In genomic region chr2:134712334-134712733, GRCh38 we compare ENCODE assay signal across 20 cellular contexts. TPM values are rescaled to one million over a fixed set of nuclear protein-coding genes. Genes with fewer than 3 reads are reported as not detected.
DNase-seq lines count a peak whose midpoint lies in the region; ATAC-seq, FAIRE-seq and TF ChIP-seq lines count a peak whose summit lies in the region.
"Had no signal": no experiment of that assay in that cellular context is flagged by ENCODE, and none has a peak within 500 bp of the region (broad histone marks: within the 10 kb centered on the region; RNA-seq: fewer than 3 reads in every experiment).

No MANE protein-coding gene starts in this region.

- H3K36me3 ChIP-seq in K562 (ENCODE audit: control insufficient read depth, insufficient read depth, low read length) (no peaks in the 10 kb centered on the region), mesenchymal stem cell (ENCODE audit: control insufficient read depth in 1 of 2, insufficient read depth in 2 of 2, low read depth in 1 of 2, low read length in 2 of 2) (no peaks in the 10 kb centered on the region)

- no peak overlapping the region for H3K18ac ChIP-seq in mesenchymal stem cell (ENCODE audit: low read depth in 1 of 2, low read length in 2 of 2)

- 0% methylated on average over 4 of the region's 4 CpGs for WGBS in K562 (ENCODE audit: insufficient coverage, low coverage, missing lambda C conversion rate)
- 69% methylated on average over 4 of the region's 4 CpGs for WGBS in mesenchymal stem cell

- DNase-seq in GM12891 (ENCODE audit: insufficient read length, low spot score) (no peak), KG1 (lab: John Stamatoyannopoulos, UW) (peak; percentile 33), K562 (ENCODE audit: extremely low read depth in 1 of 4, low spot score in 3 of 4) (no peak), mesenchymal stem cell (no peak), glomerular visceral epithelial cell (ENCODE audit: extremely low spot score) (no peak)
- DNase-seq: DMS53; GOT3; NCI-H146; NCI-H2081 treated with DMSO at 0.1 percent for 48 hours; NCI-H226; NK-92 treated with Interleukin-12 subunit alpha and Interleukin-12 subunit beta, amount 100 ng/mL, for 24 hours; PC-9; SK-N-SH; T-helper 1 cell had no signal

- H3K9me1 ChIP-seq in K562 (ENCODE audit: control insufficient read depth, insufficient read depth, low read length), result no peaks in the 10 kb centered on the region

- H4K20me1 ChIP-seq in K562 (replicated peaks; ENCODE audit: control insufficient read depth, insufficient read depth, low read length), result no peaks in the 10 kb centered on the region

- no peak overlapping the region for H2BK12ac ChIP-seq in mesenchymal stem cell (ENCODE audit: low read length in 2 of 2)

- CTCF ChIA-PET in K562 (lab: Yijun Ruan, JAX; ENCODE audit: low intra/inter-chr PET ratio), result no interaction called here

- H3K4ac ChIP-seq in mesenchymal stem cell (ENCODE audit: low read depth in 1 of 2, low read length in 2 of 2), result no peak overlapping the region

- H2BK15ac ChIP-seq in mesenchymal stem cell (ENCODE audit: low read depth, poor library complexity, severe bottlenecking), result no peak overlapping the region

- H3K79me2 ChIP-seq in K562 (ENCODE audit: control insufficient read depth, insufficient read depth, low read length), result no peaks in the 10 kb centered on the region

- H2BK120ac ChIP-seq in mesenchymal stem cell (ENCODE audit: low read depth, low read length), result no peak overlapping the region

- POLR2A ChIA-PET in K562 (lab: Yijun Ruan, JAX), result interaction anchor here (0.5 kb wide), 1 partner anchor 219 kb away, joined by 3 read pairs; no protein-coding TSS in a partner anchor

- no peak for TF ChIP-seq CTCF in K562 (IDR thresholded peaks at IDR 0.05 in 2 of 3, conservative IDR thresholded peaks at IDR 0.05 in 1 of 3; ENCODE audit: insufficient read depth in 2 of 3, low read depth in 1 of 3, low read length in 3 of 3)

- FAIRE-seq in GM12891 (lab: Jason Lieb, UNC) (peak; percentile 5), K562 (lab: Jason Lieb, UNC) (no peak)
- FAIRE-seq: GM12878 had no signal

- H3K4me2 ChIP-seq in K562 (ENCODE audit: insufficient read depth, low read length), result no peak overlapping the region
- H3K4me2 ChIP-seq in mesenchymal stem cell (ENCODE audit: low read length, poor library complexity, severe bottlenecking), result peak overlapping the region; percentile 34
- H3K4me2 ChIP-seq: PC-9, SK-N-SH had no signal

- ATAC-seq in K562 (no peak), GM21360 (IDR thresholded peaks at IDR 0.05; ENCODE audit: unreplicated experiment) (no peak), GM19463 (IDR thresholded peaks at IDR 0.05; ENCODE audit: unreplicated experiment) (no peak)
- ATAC-seq: GM12878 had no signal

- no peak for TF ChIP-seq EP300 in K562 (IDR thresholded peaks at IDR 0.05; ENCODE audit: low read length)

- H3K4me3 ChIP-seq in K562, result no peak overlapping the region
- no peak overlapping the region for H3K4me3 ChIP-seq in mesenchymal stem cell (ENCODE audit: insufficient read depth in 1 of 2, low read depth in 1 of 2, low read length in 2 of 2)
- H3K4me3 ChIP-seq: GM12878, PC-9 had no signal

- H2AK5ac ChIP-seq in mesenchymal stem cell (ENCODE audit: low read length, severe bottlenecking), result no peak overlapping the region

- H3K4me1 ChIP-seq in K562 (replicated peaks in 1 of 2; ENCODE audit: control insufficient read depth in 2 of 2, insufficient read depth in 2 of 2, low read length in 2 of 2), result peaks cover 0 to 2% of the 10 kb centered on the region in 2 experiments; a peak in 2 of 5 replicates
- H3K4me1 ChIP-seq in mesenchymal stem cell (ENCODE audit: control insufficient read depth, insufficient read depth, low read depth, low read length), result peaks cover 11% of the 10 kb centered on the region

- no peak overlapping the region for H3K14ac ChIP-seq in mesenchymal stem cell (ENCODE audit: low read length in 2 of 2)

- TF ChIP-seq POLR2A in GM12891 (IDR thresholded peaks at IDR 0.05; ENCODE audit: low read depth, low read length) (no peak), K562 (conservative IDR thresholded peaks at IDR 0.05) (no peak)

- no peak overlapping the region for H3K23ac ChIP-seq in mesenchymal stem cell (ENCODE audit: low read length in 2 of 2)

- no peak overlapping the region for H4K91ac ChIP-seq in mesenchymal stem cell (ENCODE audit: low read length)

- H3K79me1 ChIP-seq in mesenchymal stem cell (replicated peaks; ENCODE audit: low read length, poor library complexity, severe bottlenecking), result peaks cover 10% of the 10 kb centered on the region

- no TSS peak for BruUV-seq in K562 (replicated peaks; lab: Mats Ljungman, UMichigan)

- H4K8ac ChIP-seq in mesenchymal stem cell (ENCODE audit: low read length), result no peak overlapping the region

- intact Hi-C loops in K562 (cut with micrococcal nuclease), result no loop called here

- in situ Hi-C loops in K562 (cut with MboI), result no loop called here

- no peak overlapping the region for H3K27ac ChIP-seq in K562 (ENCODE audit: extremely low read depth, low read depth, low read length)
- no peak overlapping the region for H3K27ac ChIP-seq in mesenchymal stem cell (ENCODE audit: low read length, poor library complexity, severe bottlenecking)
- H3K27ac ChIP-seq: PC-9 had no signal

- peaks cover 3 to 9% of the 10 kb centered on the region in 2 experiments; a peak in 2 of 5 replicates for H3K27me3 ChIP-seq in K562 (ENCODE audit: control insufficient read depth in 2 of 2, insufficient read depth in 2 of 2, low read length in 2 of 2)
- peaks cover 0 to 75% of the 10 kb centered on the region in 2 experiments for H3K27me3 ChIP-seq in mesenchymal stem cell (ENCODE audit: control insufficient read depth in 1 of 2, insufficient read depth in 1 of 2, low read length in 2 of 2)

- H3K9ac ChIP-seq in K562 (ENCODE audit: insufficient read depth in 1 of 2, low read depth in 2 of 2, low read length in 2 of 2), result no peak overlapping the region
- no peak overlapping the region for H3K9ac ChIP-seq in mesenchymal stem cell (ENCODE audit: low read length)
- H3K9ac ChIP-seq: SK-N-SH had no signal

- H3K9me3 ChIP-seq in K562 (replicated peaks; ENCODE audit: control insufficient read depth, insufficient read depth, low read depth, low read length) (no peaks in the 10 kb centered on the region), mesenchymal stem cell (ENCODE audit: control insufficient read depth, low read length) (no peaks in the 10 kb centered on the region)
- H3K9me3 ChIP-seq: SK-N-SH had no signal

- TF ChIP-seq RAD21 in K562 (CRISPR knock-in tag; conservative IDR thresholded peaks at IDR 0.05 in 1 of 2, IDR thresholded peaks at IDR 0.05 in 1 of 2), result no peak

- no peak overlapping the region for H2BK5ac ChIP-seq in mesenchymal stem cell (ENCODE audit: low read depth, low read length, poor library complexity, severe bottlenecking)

- H2AFZ ChIP-seq in K562 (ENCODE audit: low read depth, low read length), result no peak overlapping the region
- no peak overlapping the region for H2AFZ ChIP-seq in mesenchymal stem cell (ENCODE audit: low read depth, low read length)
- H2AFZ ChIP-seq: PC-9 had no signal

TF ChIP-seq in GM12891, 5 proteins besides CTCF, POLR2A, EP300 and RAD21:
- TF ChIP-seq POU2F2 (IDR thresholded peaks at IDR 0.05; ENCODE audit: low read depth, low read length), result no peak

TF ChIP-seq in K562, 482 proteins besides CTCF, POLR2A, EP300 and RAD21 (continues in another document):
- TF ChIP-seq ZKSCAN1 (IDR thresholded peaks at IDR 0.05; ENCODE audit: low read depth, low read length) (no peak), L3MBTL2 (IDR thresholded peaks at IDR 0.05) (no peak), ZNF175 (CRISPR knock-in tag; IDR thresholded peaks at IDR 0.05; ENCODE audit: low read depth) (no peak), ZBTB17 (CRISPR knock-in tag; IDR thresholded peaks at IDR 0.05) (no peak), MCM3 (IDR thresholded peaks at IDR 0.05) (no peak), SLC30A9 (CRISPR knock-in tag; IDR thresholded peaks at IDR 0.05) (no peak), LEF1 (IDR thresholded peaks at IDR 0.05) (no peak), CEBPB (tag; IDR thresholded peaks at IDR 0.05) (peak; percentile 34; the same call in 1 of the 2 replicates), SMC3 (conservative IDR thresholded peaks at IDR 0.05; ENCODE audit: insufficient read depth, low read depth, low read length) (no peak), CEBPG (CRISPR knock-in tag; IDR thresholded peaks at IDR 0.05) (no peak), CEBPG (tag; conservative IDR thresholded peaks at IDR 0.05 in 1 of 2, IDR thresholded peaks at IDR 0.05 in 1 of 2) (peak; percentile 33 to 72; a peak in 3 of 4 replicates), TGIF2 (CRISPR knock-in tag; IDR thresholded peaks at IDR 0.05) (no peak)

RNA-seq across cellular contexts. Expression of gene TMEM163, which starts 6.5 kb away (rescaled TPM):
- polyA plus RNA-seq in GM12891 (2012; ENCODE audit: low read depth, missing spikeins), result 10.9 TPM
- 0.46 TPM in 1 of 2 replicates, not detected in the other for total RNA-seq in K562 (2011; cell fraction: chromatin; rRNA removed; ENCODE audit: low replicate concordance)
- 0.50 TPM in 1 of 2 replicates, not detected in the other for total RNA-seq in K562 (2011; cell fraction: nucleolus; rRNA removed)
- 0.29 and 0.69 TPM in 2 replicates for total RNA-seq in K562 (2011; cell fraction: nucleoplasm; rRNA removed)
- total RNA-seq in K562 (2014; rRNA removed), result 0.12 TPM in 1 of 2 replicates, not detected in the other
- total RNA-seq in K562 (2014; rRNA removed; fragmentation: Illumina TruSeq; extraction: Trizol), result 0.10 TPM in 1 of 2 replicates, not detected in the other
- 0.08 TPM in 1 of 2 replicates, not detected in the other for total RNA-seq in K562 (2015; rRNA removed; fragmentation: Illumina TruSeq; extraction: Trizol)
- total RNA-seq in K562 (2021), result 0.11 and 0.16 TPM in 2 replicates
- polyA plus RNA-seq in K562 (2011; rRNA removed), result 0.51 and 0.68 TPM in 2 replicates
- polyA plus RNA-seq in K562 (2011; cell fraction: cytosol; rRNA removed), result 0.52 and 0.60 TPM in 2 replicates
- 0.98 and 1.0 TPM in 2 replicates for polyA plus RNA-seq in K562 (2011; cell fraction: nucleus; rRNA removed)
- 0.30 and 0.53 TPM in 2 replicates for polyA plus RNA-seq in K562 (2012)
- polyA plus RNA-seq in K562 (2014; fragmentation: Illumina TruSeq; extraction: Trizol), result 0.18 and 0.19 TPM in 2 replicates
- polyA plus RNA-seq in K562 (2014; fragmentation: Nextera tagmentation; extraction: Ambion mirVana), result under 1 TPM; 0.10 to 0.15 TPM
- 0.04 TPM in 1 of 2 replicates, not detected in the other for polyA plus RNA-seq in K562 (2014; rRNA removed)
- polyA minus RNA-seq in K562 (2011; rRNA and poly(A)+ RNA removed), result 0.39 and 0.54 TPM in 2 replicates
- polyA minus RNA-seq in K562 (2011; cell fraction: cytosol; rRNA and poly(A)+ RNA removed), result 0.57 TPM in 1 of 2 replicates, not detected in the other
- polyA minus RNA-seq in K562 (2011; cell fraction: nucleus; rRNA and poly(A)+ RNA removed), result 0.40 and 0.44 TPM in 2 replicates
- polyA plus RNA-seq in mesenchymal stem cell (2013, experiment 1 of 2), result 0.07 TPM
- polyA plus RNA-seq in mesenchymal stem cell (2013, experiment 2 of 2), result 0.05 TPM
- total RNA-seq: G401 had no signal
- polyA plus RNA-seq: AG04450, BJ, SK-N-SH had no signal
